ENCODE assay signal across 11 cellular contexts in genomic region chr1:10074855-10075418, GRCh38. TPM values are rescaled to one million over a fixed set of nuclear protein-coding genes. Genes with fewer than 3 reads are reported as not detected.
DNase-seq lines count a peak whose midpoint lies in the region; ATAC-seq, FAIRE-seq and TF ChIP-seq lines count a peak whose summit lies in the region.
"Had no signal": no experiment of that assay in that cellular context is flagged by ENCODE, and none has a peak within 500 bp of the region (broad histone marks: within the 10 kb centered on the region; RNA-seq: fewer than 3 reads in every experiment).

No MANE protein-coding gene starts in this region.

- 75% methylated on average over 3 of the region's 3 CpGs for WGBS in A549 (ENCODE audit: missing lambda C conversion rate)
- WGBS in endodermal cell (ENCODE audit: insufficient coverage in 1 of 2, insufficient read length in 1 of 2), 2 experiments: 91 to 93% methylated on average over 3 of the region's 3 CpGs

- H3K27me3 ChIP-seq in endodermal cell (ENCODE audit: control insufficient read depth, insufficient read depth, low read length, poor library complexity, severe bottlenecking): no peaks in the 10 kb centered on the region

- no peak for TF ChIP-seq EP300 in A549 (IDR thresholded peaks at IDR 0.05)

- ATAC-seq in A549 (no peak), HG02973 (IDR thresholded peaks at IDR 0.05; ENCODE audit: unreplicated experiment) (no peak)
- ATAC-seq: Panc1 had no signal

- H3K27ac Mint-ChIP-seq in endodermal cell (peak overlapping the region; percentile 14), nephron progenitor cell (peak overlapping the region; percentile 76)
- H3K27ac Mint-ChIP-seq: B cell had no signal

- H3K4me2 ChIP-seq in A549: peak overlapping the region; percentile 42; the same call in 2 of the 3 replicates

- H3K36me3 Mint-ChIP-seq in endodermal cell (ENCODE audit: low read depth): peaks cover 27% of the 10 kb centered on the region
- H3K36me3 Mint-ChIP-seq in nephron progenitor cell (ENCODE audit: low read depth): peaks cover 45% of the 10 kb centered on the region

- peaks cover 18% of the 10 kb centered on the region for H3K4me1 ChIP-seq in A549
- H3K4me1 ChIP-seq in endodermal cell (ENCODE audit: control insufficient read depth, insufficient read depth, low read length): no peaks in the 10 kb centered on the region

- H3K27ac ChIP-seq in A549 (peak overlapping the region; percentile 51 to 68; a peak in 3 of 6 replicates), endodermal cell (ENCODE audit: low read depth, low read length) (no peak overlapping the region)

- TF ChIP-seq CTCF in A549 (IDR thresholded peaks at IDR 0.05): no peak
- TF ChIP-seq CTCF in endodermal cell (conservative IDR thresholded peaks at IDR 0.05): no peak
- no peak for TF ChIP-seq CTCF in nephron progenitor cell (IDR thresholded peaks at IDR 0.05)

- no peak overlapping the region for H3K4me3 ChIP-seq in A549
- H3K4me3 ChIP-seq in endodermal cell (ENCODE audit: low read length): no peak overlapping the region

- DNase-seq in A549 (ENCODE audit: low read depth in 1 of 2, low spot score in 1 of 2): no peak
- peak; percentile 7 for DNase-seq in RPMI7951 (ENCODE audit: low read depth)
- no peak for DNase-seq in endodermal cell
- DNase-seq in nephron progenitor cell: no peak
- DNase-seq in RPMI8226: no peak
- no peak for DNase-seq in stimulated activated CD4-positive, alpha-beta T cell treated with anti-CD3 and anti-CD28 coated beads, Interleukin-1b, Interleukin-23, amount 100 ng/mL, for 48 hours
- no peak for DNase-seq in NCI-H2029 (lab: John Stamatoyannopoulos, UW)
- DNase-seq: NCI-H1694 treated with DMSO at 0.1 percent for 48 hours had no signal

- H3K9ac ChIP-seq in endodermal cell (ENCODE audit: extremely low read depth, low read length, poor library complexity, severe bottlenecking): no peak overlapping the region

- H3K36me3 ChIP-seq in endodermal cell (ENCODE audit: control insufficient read depth, insufficient read depth, low read length): peaks cover 8% of the 10 kb centered on the region

- TF ChIP-seq POLR2A in A549 (IDR thresholded peaks at IDR 0.05; ENCODE audit: low read length): no peak

- H3K4me3 Mint-ChIP-seq in endodermal cell: no peak overlapping the region
- H3K4me3 Mint-ChIP-seq in nephron progenitor cell: no peak overlapping the region
- H3K4me3 Mint-ChIP-seq: B cell had no signal

- H3K9me3 ChIP-seq in A549: no peaks in the 10 kb centered on the region
- no peaks in the 10 kb centered on the region for H3K9me3 ChIP-seq in endodermal cell (ENCODE audit: control insufficient read depth, low read length)

- FAIRE-seq in A549 (lab: Jason Lieb, UNC): no peak

- no peaks in the 10 kb centered on the region for H3K4me1 Mint-ChIP-seq in endodermal cell
- H3K4me1 Mint-ChIP-seq in nephron progenitor cell: peaks cover 7% of the 10 kb centered on the region

- CTCF ChIA-PET in A549 (lab: Yijun Ruan, JAX): no interaction called here

- no peak for TF ChIP-seq RAD21 in A549 (conservative IDR thresholded peaks at IDR 0.05 in 1 of 2, IDR thresholded peaks at IDR 0.05 in 1 of 2)

- H3K27me3 Mint-ChIP-seq in endodermal cell (ENCODE audit: insufficient read depth) (no peaks in the 10 kb centered on the region), nephron progenitor cell (ENCODE audit: low read depth, poor library complexity) (peaks cover 4% of the 10 kb centered on the region)
- H3K27me3 Mint-ChIP-seq: B cell had no signal

- POLR2A ChIA-PET in A549 (lab: Yijun Ruan, JAX): no interaction called here

- H3K9me3 Mint-ChIP-seq in endodermal cell (peaks cover 2% of the 10 kb centered on the region), nephron progenitor cell (peaks cover 4% of the 10 kb centered on the region)

TF ChIP-seq in A549, 52 proteins besides CTCF, POLR2A, EP300 and RAD21:
- TF ChIP-seq HOXB5 (CRISPR knock-in tag; IDR thresholded peaks at IDR 0.05) (no peak), KDM1A (IDR thresholded peaks at IDR 0.05; ENCODE audit: low read depth) (no peak), USF2 (IDR thresholded peaks at IDR 0.05) (no peak)

RNA-seq across cellular contexts. Expression of gene UBE4B, which starts 42.2 kb away (rescaled TPM):
- polyA plus RNA-seq in A549 (2011; rRNA removed): 13.5 and 19.5 TPM in 2 replicates
- 9.4 and 10.0 TPM in 2 replicates for polyA plus RNA-seq in A549 (2012; cell fraction: cytosol; rRNA removed)
- 18.4 and 25.8 TPM in 2 replicates for polyA plus RNA-seq in A549 (2012; cell fraction: nucleus; rRNA removed)
- 14.8 to 15.7 TPM (median 15.1 TPM) in 3 replicates for polyA plus RNA-seq in A549 (2017; fragmentation: RNase III; extraction: RNeasy Plus Mini Kit Qiagen cat#74134 plus additional on column Dnase treatment)
- 14.9 and 16.4 TPM in 2 replicates for polyA minus RNA-seq in A549 (2011; rRNA and poly(A)+ RNA removed)
- 29.1 and 33.5 TPM in 2 replicates for total RNA-seq in RPMI7951 (2014; rRNA removed; shearing (Covaris generic))
- 10 to 100 TPM; 62.7 to 73.3 TPM for total RNA-seq in endodermal cell
- polyA plus RNA-seq in endodermal cell (2013, experiment 1 of 2): 45.2 TPM
- polyA plus RNA-seq in endodermal cell (2013, experiment 2 of 2): 41.2 TPM
